1 cellular context compared by ENCODE assay signal in the genomic region with DNA sequence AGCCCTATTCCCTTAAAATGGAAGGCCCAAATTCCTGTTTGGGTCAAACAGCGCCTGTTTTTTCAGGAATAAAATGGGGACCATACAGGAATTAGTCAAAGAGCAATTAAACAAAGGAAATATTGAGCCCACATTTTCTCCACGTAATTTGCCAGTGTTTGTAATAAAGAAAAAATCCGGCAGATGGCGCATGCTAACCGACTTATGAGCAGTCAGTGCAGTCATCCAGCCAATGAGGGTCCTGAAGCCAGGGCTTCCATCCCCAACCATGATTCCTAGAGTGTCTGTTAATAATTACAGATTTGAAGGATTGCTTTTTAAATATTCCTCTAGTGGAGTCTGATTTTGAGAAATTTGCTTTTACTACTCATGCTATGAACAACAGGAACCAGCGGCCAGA.
TF ChIP-seq lines count a peak whose summit lies in the region.

No MANE protein-coding gene starts in this region.

TF ChIP-seq in GM23338, 12 proteins besides CTCF, POLR2A, EP300 and RAD21 (continued from another document):
- TF ChIP-seq REST (IDR thresholded peaks at IDR 0.05; ENCODE audit: unreplicated experiment) (no peak), ZNF114 (CRISPR knock-in tag; IDR thresholded peaks at IDR 0.05) (no peak), ZNF462 (CRISPR knock-in tag; IDR thresholded peaks at IDR 0.05) (no peak), EZH2 (IDR thresholded peaks at IDR 0.05; ENCODE audit: low read depth, unreplicated experiment) (no peak), ETS1 (IDR thresholded peaks at IDR 0.05) (no peak), CREB1 (CRISPR knock-in tag; IDR thresholded peaks at IDR 0.05; ENCODE audit: low read depth) (no peak), EZH2phosphoT487 (IDR thresholded peaks at IDR 0.05; ENCODE audit: unreplicated experiment) (no peak), JUNB (IDR thresholded peaks at IDR 0.05; ENCODE audit: unreplicated experiment) (no peak), POLR2AphosphoS5 (IDR thresholded peaks at IDR 0.05; ENCODE audit: low read depth) (no peak)
